13 cellular contexts compared by ENCODE assay signal in the genomic region with DNA sequence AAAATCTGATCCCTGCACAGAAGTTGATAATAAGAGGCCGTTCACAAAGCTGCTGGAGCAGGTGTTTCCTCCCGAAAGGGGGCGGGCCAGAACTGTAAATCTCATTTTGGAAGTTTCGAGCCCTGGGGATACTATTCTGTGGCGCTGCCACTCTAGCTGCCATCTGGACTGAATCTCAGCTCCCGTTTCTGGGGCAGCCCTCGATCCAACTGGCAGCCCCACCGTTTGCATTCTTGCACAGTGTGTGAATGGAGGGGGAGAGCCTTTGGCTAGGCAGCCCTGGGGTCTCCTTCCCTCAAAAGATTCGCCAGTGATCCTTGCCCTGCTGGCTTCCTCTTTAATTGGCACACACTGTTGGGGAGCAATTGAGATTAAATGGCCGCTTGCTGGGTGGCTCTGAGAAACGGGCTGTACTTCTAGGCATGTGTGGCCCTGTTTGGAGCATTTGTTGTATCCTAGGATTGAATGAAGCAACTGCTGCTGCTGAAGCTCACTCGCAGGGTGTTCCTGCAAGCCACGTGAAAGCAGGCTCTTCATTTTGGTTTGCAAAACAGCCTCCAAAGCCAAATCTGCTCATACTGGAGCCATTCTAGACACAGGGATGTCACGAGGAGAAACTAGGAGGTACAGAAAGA. TPM values are rescaled to one million over a fixed set of nuclear protein-coding genes. Genes with fewer than 3 reads are reported as not detected.
DNase-seq lines count a peak whose midpoint lies in the region; ATAC-seq and TF ChIP-seq lines count a peak whose summit lies in the region.
"Had no signal": no experiment of that assay in that cellular context is flagged by ENCODE, and none has a peak within 500 bp of the region (broad histone marks: within the 10 kb centered on the region; RNA-seq: fewer than 3 reads in every experiment).

No MANE protein-coding gene starts in this region.

- peaks cover 0 to 34% (median 0%) of the 10 kb centered on the region in 9 donors for H3K27me3 ChIP-seq in heart left ventricle
- peaks cover 65% of the 10 kb centered on the region for H3K27me3 ChIP-seq in foreskin keratinocyte

- intact Hi-C loops in Right ventricle myocardium inferior (cut with DNase I), result no loop called here
- intact Hi-C loops in heart left ventricle (cut with DNase I), result no loop called here

- no peaks in the 10 kb centered on the region for H3K9me3 ChIP-seq in heart left ventricle
- H3K9me3 ChIP-seq: adrenal gland had no signal

- DNase-seq in Right ventricle myocardium inferior (ENCODE audit: missing footprints) (no peak), heart left ventricle (no peak), NCI-H524 treated with DMSO at 0.1 percent for 48 hours (lab: John Stamatoyannopoulos, UW) (peak; percentile 76), foreskin keratinocyte (no peak), superior temporal gyrus (ENCODE audit: extremely low spot score) (peak; percentile 73), glomerular visceral epithelial cell (ENCODE audit: extremely low spot score) (no peak), KG1 (lab: John Stamatoyannopoulos, UW) (no peak)
- DNase-seq: activated CD8-positive, alpha-beta memory T cell treated with anti-CD3 and anti-CD28 coated beads, Interleukin-2, amount 10 ng/mL, durations not matched to agents 7 days and 5 days; adrenal gland had no signal

- no peak overlapping the region for H3K4me3 ChIP-seq in heart left ventricle
- H3K4me3 ChIP-seq: adrenal gland had no signal

- TF ChIP-seq CTCF in heart left ventricle (IDR thresholded peaks at IDR 0.05) (no peak), foreskin keratinocyte (conservative IDR thresholded peaks at IDR 0.05) (no peak)

- TF ChIP-seq POLR2A in heart left ventricle (IDR thresholded peaks at IDR 0.05), result no peak

- no peaks in the 10 kb centered on the region for H3K36me3 ChIP-seq in heart left ventricle
- H3K36me3 ChIP-seq: adrenal gland had no signal

- H3K27ac ChIP-seq in heart left ventricle (no peak overlapping the region), foreskin keratinocyte (no peak overlapping the region)
- H3K27ac ChIP-seq: adrenal gland had no signal

- H3K4me1 ChIP-seq in heart left ventricle (no peaks in the 10 kb centered on the region), foreskin keratinocyte (no peaks in the 10 kb centered on the region)
- H3K4me1 ChIP-seq: adrenal gland had no signal

- 42 to 47% (median 43%) methylated on average over 14 of the region's 14 CpGs for WGBS in heart left ventricle, 4 donors

- peak; percentile 48 for ATAC-seq in Right ventricle myocardium inferior
- no peak for ATAC-seq in heart left ventricle
- peak; percentile 37 for ATAC-seq in foreskin keratinocyte
- ATAC-seq in HG03354 (IDR thresholded peaks at IDR 0.05; ENCODE audit: poor library complexity, severe bottlenecking, unreplicated experiment), result no peak
- ATAC-seq: activated CD8-positive, alpha-beta memory T cell treated with anti-CD3 and anti-CD28 coated beads, Interleukin-2, amount 10 ng/mL, durations not matched to agents 7 days and 5 days had no signal

RNA-seq across cellular contexts. Expression of a gene that starts 57.2 kb away (rescaled TPM):
- not detected for total RNA-seq in Right ventricle myocardium inferior
- total RNA-seq in heart left ventricle, result not detected
- not detected for polyA plus RNA-seq in heart left ventricle
- total RNA-seq in foreskin keratinocyte, result not detected in 2 replicates
- not detected in 2 replicates for polyA plus RNA-seq in foreskin keratinocyte
- total RNA-seq: activated CD8-positive, alpha-beta memory T cell treated with anti-CD3 and anti-CD28 coated beads, Interleukin-2, amount 10 ng/mL, durations not matched to agents 7 days and 5 days; adrenal gland; urinary bladder had no signal
- polyA plus RNA-seq: adrenal gland, BJ, IgD-negative memory B cell, urinary bladder had no signal

Comparison
In these comparisons a context has a peak if more than half of its experiments do, and no peak if none do; other contexts are left out.
1. ATAC-seq: peak in Right ventricle myocardium inferior (single experiment) and foreskin keratinocyte (single experiment); none in heart left ventricle (0 of 4) and HG03354 (single experiment).
2. DNase-seq: peak in NCI-H524 treated with DMSO at 0.1 percent for 48 hours (single experiment) and superior temporal gyrus (single experiment); none in Right ventricle myocardium inferior (single experiment), heart left ventricle (0 of 5), foreskin keratinocyte (0 of 2), glomerular visceral epithelial cell (single experiment) and KG1 (single experiment).